In genomic region chr16:57061084-57061905, GRCh38 we compare ENCODE assay signal across 8 cellular contexts. TPM values are rescaled to one million over a fixed set of nuclear protein-coding genes. Genes with fewer than 3 reads are reported as not detected.
A peak's percentile ranks its signal among the peaks of the same experiment; 100 is the strongest.
DNase-seq lines count a peak whose midpoint lies in the region; ATAC-seq and TF ChIP-seq lines count a peak whose summit lies in the region.

No MANE protein-coding gene starts in this region.

- CTCF ChIA-PET in RWPE1 (lab: Yijun Ruan, JAX): interaction anchor here (0.6 to 1.0 kb wide), 5 partner anchors 15 to 63 kb away, joined by 3 to 4 read pairs (median 4); no protein-coding TSS in a partner anchor
- CTCF ChIA-PET in HEK293T (lab: Yijun Ruan, JAX): interaction anchor here (0.5 to 0.6 kb wide), 2 partner anchors 268 to 517 kb away, joined by 3 to 4 read pairs; no protein-coding TSS in a partner anchor

- H3K27ac ChIP-seq in RWPE1: peak overlapping the region; percentile 97

- TF ChIP-seq CTCF in RWPE1 (conservative IDR thresholded peaks at IDR 0.05; ENCODE audit: low read depth) (no peak), fibroblast of mammary gland (conservative IDR thresholded peaks at IDR 0.05; ENCODE audit: control insufficient read depth, insufficient read depth, low read depth, low read length) (no peak)

- POLR2A ChIA-PET in RWPE1 (lab: Yijun Ruan, JAX; ENCODE audit: low non-redundant PET) (no interaction called here), HEK293T (lab: Yijun Ruan, JAX) (no interaction called here)

- peak; percentile 49 for DNase-seq in ELF-1 (ENCODE audit: low read depth, low spot score)
- peak; percentile 62 for DNase-seq in RWPE1 (ENCODE audit: low spot score)
- DNase-seq in fibroblast of mammary gland (ENCODE audit: low read depth): peak; percentile 49
- peak; percentile 92 for DNase-seq in posterior vena cava (ENCODE audit: low spot score)
- DNase-seq in NCI-H1048 (lab: John Stamatoyannopoulos, UW): no peak
- DNase-seq in NAMALWA (ENCODE audit: low spot score): no peak
- no peak for DNase-seq in HEK293T (ENCODE audit: extremely low spot score)

- no peak overlapping the region for H3K4me3 ChIP-seq in fibroblast of mammary gland (ENCODE audit: control insufficient read depth, low read depth, low read length)

- intact Hi-C loops in posterior vena cava (cut with DNase I): no loop called here

- ATAC-seq in HG03159 (IDR thresholded peaks at IDR 0.05; ENCODE audit: unreplicated experiment): no peak

TF ChIP-seq in HEK293T, 16 proteins besides CTCF, POLR2A, EP300 and RAD21:
- TF ChIP-seq FOXA1 (IDR thresholded peaks at IDR 0.05) (no peak), NFRKB (IDR thresholded peaks at IDR 0.05) (no peak), SP1 (IDR thresholded peaks at IDR 0.05) (no peak), TARDBP (IDR thresholded peaks at IDR 0.05) (no peak), HDGF (IDR thresholded peaks at IDR 0.05; ENCODE audit: borderline replicate concordance) (no peak), CTBP1 (IDR thresholded peaks at IDR 0.05; ENCODE audit: borderline replicate concordance) (no peak), SUZ12 (IDR thresholded peaks at IDR 0.05) (no peak), LEF1 (IDR thresholded peaks at IDR 0.05; ENCODE audit: borderline replicate concordance) (no peak), FOXM1 (IDR thresholded peaks at IDR 0.05; ENCODE audit: borderline replicate concordance) (no peak), PKNOX1 (IDR thresholded peaks at IDR 0.05) (no peak), L3MBTL2 (conservative IDR thresholded peaks at IDR 0.05) (no peak), BHLHE40 (IDR thresholded peaks at IDR 0.05; ENCODE audit: borderline replicate concordance) (no peak), ZNF384 (IDR thresholded peaks at IDR 0.05) (no peak)

RNA-seq across cellular contexts. Expression of gene CPNE2, which starts 31.1 kb away (rescaled TPM):
- 10 to 100 TPM; 26.7 to 28.4 TPM for total RNA-seq in posterior vena cava

Comparison
In these comparisons a context has a peak if more than half of its experiments do, and no peak if none do; other contexts are left out.
1. DNase-seq: peak in ELF-1 (single experiment), RWPE1 (single experiment), fibroblast of mammary gland (single experiment) and posterior vena cava (single experiment); none in NCI-H1048 (single experiment), NAMALWA (single experiment) and HEK293T (single experiment).